Comparison of ENCODE assay signal across 1 cellular context in the genomic region with DNA sequence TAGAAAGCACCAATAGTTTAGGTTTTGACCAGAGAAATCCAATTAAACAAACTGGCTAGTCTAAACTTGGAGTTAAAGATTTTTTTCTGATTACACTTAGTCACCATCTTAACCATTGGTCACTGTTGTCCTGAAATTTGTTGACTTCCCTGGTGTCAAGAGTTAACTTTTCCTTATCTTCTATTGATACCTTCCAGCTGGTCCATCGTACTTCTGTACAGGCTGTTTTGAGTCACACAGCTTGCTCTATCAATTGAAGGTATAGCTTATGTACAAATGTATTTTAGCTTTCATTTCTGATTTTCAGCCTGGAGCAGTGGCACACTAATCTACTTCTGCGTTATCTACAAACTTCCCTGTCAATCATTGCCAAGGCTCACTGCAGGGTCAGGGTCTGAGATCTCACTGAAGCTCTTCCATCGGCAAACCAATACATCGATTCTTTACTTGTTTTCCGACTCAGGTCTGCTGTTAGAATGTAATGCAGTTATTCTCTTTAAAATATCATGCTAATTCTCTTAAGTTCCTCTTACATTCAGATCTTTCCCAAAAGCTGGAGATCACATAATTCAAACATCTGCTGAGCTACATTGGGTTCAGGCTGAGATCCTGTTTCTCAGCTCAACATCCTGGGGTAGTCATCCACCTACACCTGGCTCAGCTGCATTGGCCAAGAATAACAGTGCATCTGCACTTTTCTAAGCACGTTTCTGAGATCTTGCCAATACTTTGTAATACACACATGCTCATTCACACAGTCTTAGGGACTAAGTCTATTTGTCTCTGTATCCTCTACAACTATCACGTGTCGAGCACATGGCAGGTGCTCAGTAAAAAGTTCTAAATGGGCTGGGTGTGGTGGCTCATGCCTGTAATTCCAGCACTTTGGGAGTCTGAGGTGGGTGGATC.
A peak's percentile ranks its signal among the peaks of the same experiment; 100 is the strongest.
TF ChIP-seq lines count a peak whose summit lies in the region.

No MANE protein-coding gene starts in this region.

TF ChIP-seq in HepG2, 621 proteins besides CTCF, POLR2A, EP300 and RAD21 (continued from another document and continues in another):
- TF ChIP-seq ZNF619 (CRISPR knock-in tag; IDR thresholded peaks at IDR 0.05) (no peak), SP4 (CRISPR knock-in tag; IDR thresholded peaks at IDR 0.05) (no peak), ZNF121 (CRISPR knock-in tag; IDR thresholded peaks at IDR 0.05) (no peak), SSRP1 (CRISPR knock-in tag; IDR thresholded peaks at IDR 0.05) (no peak), ZNF572 (CRISPR knock-in tag; IDR thresholded peaks at IDR 0.05) (no peak), SALL1 (CRISPR knock-in tag; IDR thresholded peaks at IDR 0.05) (no peak; the same call in 1 of the 2 replicates), ZBTB1 (CRISPR knock-in tag; IDR thresholded peaks at IDR 0.05; ENCODE audit: borderline replicate concordance) (no peak), ZNF138 (CRISPR knock-in tag; IDR thresholded peaks at IDR 0.05; ENCODE audit: low read depth) (no peak), KAT7 (CRISPR knock-in tag; IDR thresholded peaks at IDR 0.05; ENCODE audit: borderline replicate concordance) (peak; percentile 48; the same call in 1 of the 2 replicates), TOE1 (CRISPR knock-in tag; IDR thresholded peaks at IDR 0.05) (0 out of 2 replicates have a peak, but pooled peaks have one; percentile 34), RARG (CRISPR knock-in tag; IDR thresholded peaks at IDR 0.05; ENCODE audit: low read depth) (no peak), NFIB (CRISPR knock-in tag; IDR thresholded peaks at IDR 0.05; ENCODE audit: borderline replicate concordance) (no peak), SOX13 (IDR thresholded peaks at IDR 0.05) (no peak), SOX13 (CRISPR knock-in tag; conservative IDR thresholded peaks at IDR 0.05 in 1 of 2, IDR thresholded peaks at IDR 0.05 in 1 of 2) (peak in 1 of 2 experiments; percentile 29; a peak in 1 of 4 replicates), PHB2 (IDR thresholded peaks at IDR 0.05; ENCODE audit: partially characterized antibody) (no peak), GPN1 (CRISPR knock-in tag; IDR thresholded peaks at IDR 0.05; ENCODE audit: borderline replicate concordance) (no peak), STAT5B (CRISPR knock-in tag; IDR thresholded peaks at IDR 0.05) (no peak), MTF2 (CRISPR knock-in tag; IDR thresholded peaks at IDR 0.05; ENCODE audit: borderline replicate concordance) (no peak), ZBTB38 (CRISPR knock-in tag; IDR thresholded peaks at IDR 0.05) (no peak), ZNF589 (CRISPR knock-in tag; conservative IDR thresholded peaks at IDR 0.05) (no peak), SNAI1 (CRISPR knock-in tag; IDR thresholded peaks at IDR 0.05; ENCODE audit: borderline replicate concordance) (no peak), SUZ12 (IDR thresholded peaks at IDR 0.05; ENCODE audit: low read depth, low read length) (no peak), ZNF614 (CRISPR knock-in tag; IDR thresholded peaks at IDR 0.05; ENCODE audit: borderline replicate concordance) (no peak), PTBP1 (IDR thresholded peaks at IDR 0.05; ENCODE audit: low read depth, low read length, poor library complexity, severe bottlenecking) (no peak), ZFP62 (CRISPR knock-in tag; IDR thresholded peaks at IDR 0.05) (no peak), NKX3-1 (CRISPR knock-in tag; IDR thresholded peaks at IDR 0.05) (no peak), FOSL2 (CRISPR knock-in tag; IDR thresholded peaks at IDR 0.05) (no peak)
- TF ChIP-seq, protein P1, sequence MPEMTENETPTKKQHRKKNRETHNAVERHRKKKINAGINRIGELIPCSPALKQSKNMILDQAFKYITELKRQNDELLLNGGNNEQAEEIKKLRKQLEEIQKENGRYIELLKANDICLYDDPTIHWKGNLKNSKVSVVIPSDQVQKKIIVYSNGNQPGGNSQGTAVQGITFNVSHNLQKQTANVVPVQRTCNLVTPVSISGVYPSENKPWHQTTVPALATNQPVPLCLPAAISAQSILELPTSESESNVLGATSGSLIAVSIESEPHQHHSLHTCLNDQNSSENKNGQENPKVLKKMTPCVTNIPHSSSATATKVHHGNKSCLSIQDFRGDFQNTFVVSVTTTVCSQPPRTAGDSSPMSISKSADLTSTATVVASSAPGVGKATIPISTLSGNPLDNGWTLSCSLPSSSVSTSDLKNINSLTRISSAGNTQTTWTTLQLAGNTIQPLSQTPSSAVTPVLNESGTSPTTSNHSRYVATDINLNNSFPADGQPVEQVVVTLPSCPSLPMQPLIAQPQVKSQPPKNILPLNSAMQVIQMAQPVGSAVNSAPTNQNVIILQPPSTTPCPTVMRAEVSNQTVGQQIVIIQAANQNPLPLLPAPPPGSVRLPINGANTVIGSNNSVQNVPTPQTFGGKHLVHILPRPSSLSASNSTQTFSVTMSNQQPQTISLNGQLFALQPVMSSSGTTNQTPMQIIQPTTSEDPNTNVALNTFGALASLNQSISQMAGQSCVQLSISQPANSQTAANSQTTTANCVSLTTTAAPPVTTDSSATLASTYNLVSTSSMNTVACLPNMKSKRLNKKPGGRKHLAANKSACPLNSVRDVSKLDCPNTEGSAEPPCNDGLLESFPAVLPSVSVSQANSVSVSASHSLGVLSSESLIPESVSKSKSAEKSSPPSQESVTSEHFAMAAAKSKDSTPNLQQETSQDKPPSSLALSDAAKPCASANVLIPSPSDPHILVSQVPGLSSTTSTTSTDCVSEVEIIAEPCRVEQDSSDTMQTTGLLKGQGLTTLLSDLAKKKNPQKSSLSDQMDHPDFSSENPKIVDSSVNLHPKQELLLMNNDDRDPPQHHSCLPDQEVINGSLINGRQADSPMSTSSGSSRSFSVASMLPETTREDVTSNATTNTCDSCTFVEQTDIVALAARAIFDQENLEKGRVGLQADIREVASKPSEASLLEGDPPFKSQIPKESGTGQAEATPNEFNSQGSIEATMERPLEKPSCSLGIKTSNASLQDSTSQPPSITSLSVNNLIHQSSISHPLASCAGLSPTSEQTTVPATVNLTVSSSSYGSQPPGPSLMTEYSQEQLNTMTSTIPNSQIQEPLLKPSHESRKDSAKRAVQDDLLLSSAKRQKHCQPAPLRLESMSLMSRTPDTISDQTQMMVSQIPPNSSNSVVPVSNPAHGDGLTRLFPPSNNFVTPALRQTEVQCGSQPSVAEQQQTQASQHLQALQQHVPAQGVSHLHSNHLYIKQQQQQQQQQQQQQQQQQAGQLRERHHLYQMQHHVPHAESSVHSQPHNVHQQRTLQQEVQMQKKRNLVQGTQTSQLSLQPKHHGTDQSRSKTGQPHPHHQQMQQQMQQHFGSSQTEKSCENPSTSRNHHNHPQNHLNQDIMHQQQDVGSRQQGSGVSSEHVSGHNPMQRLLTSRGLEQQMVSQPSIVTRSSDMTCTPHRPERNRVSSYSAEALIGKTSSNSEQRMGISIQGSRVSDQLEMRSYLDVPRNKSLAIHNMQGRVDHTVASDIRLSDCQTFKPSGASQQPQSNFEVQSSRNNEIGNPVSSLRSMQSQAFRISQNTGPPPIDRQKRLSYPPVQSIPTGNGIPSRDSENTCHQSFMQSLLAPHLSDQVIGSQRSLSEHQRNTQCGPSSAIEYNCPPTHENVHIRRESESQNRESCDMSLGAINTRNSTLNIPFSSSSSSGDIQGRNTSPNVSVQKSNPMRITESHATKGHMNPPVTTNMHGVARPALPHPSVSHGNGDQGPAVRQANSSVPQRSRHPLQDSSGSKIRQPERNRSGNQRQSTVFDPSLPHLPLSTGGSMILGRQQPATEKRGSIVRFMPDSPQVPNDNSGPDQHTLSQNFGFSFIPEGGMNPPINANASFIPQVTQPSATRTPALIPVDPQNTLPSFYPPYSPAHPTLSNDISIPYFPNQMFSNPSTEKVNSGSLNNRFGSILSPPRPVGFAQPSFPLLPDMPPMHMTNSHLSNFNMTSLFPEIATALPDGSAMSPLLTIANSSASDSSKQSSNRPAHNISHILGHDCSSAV (CRISPR knock-in tag; IDR thresholded peaks at IDR 0.05; ENCODE audit: borderline replicate concordance), result no peak
- TF ChIP-seq, protein P2, sequence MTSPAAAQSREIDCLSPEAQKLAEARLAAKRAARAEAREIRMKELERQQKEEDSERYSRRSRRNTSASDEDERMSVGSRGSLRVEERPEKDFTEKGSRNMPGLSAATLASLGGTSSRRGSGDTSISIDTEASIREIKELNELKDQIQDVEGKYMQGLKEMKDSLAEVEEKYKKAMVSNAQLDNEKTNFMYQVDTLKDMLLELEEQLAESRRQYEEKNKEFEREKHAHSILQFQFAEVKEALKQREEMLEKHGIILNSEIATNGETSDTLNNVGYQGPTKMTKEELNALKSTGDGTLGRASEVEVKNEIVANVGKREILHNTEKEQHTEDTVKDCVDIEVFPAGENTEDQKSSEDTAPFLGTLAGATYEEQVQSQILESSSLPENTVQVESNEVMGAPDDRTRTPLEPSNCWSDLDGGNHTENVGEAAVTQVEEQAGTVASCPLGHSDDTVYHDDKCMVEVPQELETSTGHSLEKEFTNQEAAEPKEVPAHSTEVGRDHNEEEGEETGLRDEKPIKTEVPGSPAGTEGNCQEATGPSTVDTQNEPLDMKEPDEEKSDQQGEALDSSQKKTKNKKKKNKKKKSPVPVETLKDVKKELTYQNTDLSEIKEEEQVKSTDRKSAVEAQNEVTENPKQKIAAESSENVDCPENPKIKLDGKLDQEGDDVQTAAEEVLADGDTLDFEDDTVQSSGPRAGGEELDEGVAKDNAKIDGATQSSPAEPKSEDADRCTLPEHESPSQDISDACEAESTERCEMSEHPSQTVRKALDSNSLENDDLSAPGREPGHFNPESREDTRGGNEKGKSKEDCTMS (CRISPR knock-in tag; conservative IDR thresholded peaks at IDR 0.05), result no peak
- TF ChIP-seq, protein P3, sequence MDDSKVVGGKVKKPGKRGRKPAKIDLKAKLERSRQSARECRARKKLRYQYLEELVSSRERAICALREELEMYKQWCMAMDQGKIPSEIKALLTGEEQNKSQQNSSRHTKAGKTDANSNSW (CRISPR knock-in tag; IDR thresholded peaks at IDR 0.05; ENCODE audit: borderline replicate concordance), result no peak
- TF ChIP-seq, protein P4, sequence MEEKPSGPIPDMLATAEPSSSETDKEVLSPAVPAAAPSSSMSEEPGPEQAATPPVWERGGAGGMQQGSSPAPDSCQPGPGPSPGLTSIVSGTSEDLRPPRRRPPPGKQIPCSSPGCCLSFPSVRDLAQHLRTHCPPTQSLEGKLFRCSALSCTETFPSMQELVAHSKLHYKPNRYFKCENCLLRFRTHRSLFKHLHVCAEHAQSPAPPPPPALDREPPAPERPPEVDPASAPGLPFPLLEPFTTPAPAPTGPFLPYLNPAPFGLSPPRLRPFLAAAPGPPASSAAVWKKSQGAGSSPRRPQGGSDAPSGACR (CRISPR knock-in tag; IDR thresholded peaks at IDR 0.05), result 0 out of 2 replicates have a peak, but pooled peaks have one; percentile 34
- TF ChIP-seq, protein P5, sequence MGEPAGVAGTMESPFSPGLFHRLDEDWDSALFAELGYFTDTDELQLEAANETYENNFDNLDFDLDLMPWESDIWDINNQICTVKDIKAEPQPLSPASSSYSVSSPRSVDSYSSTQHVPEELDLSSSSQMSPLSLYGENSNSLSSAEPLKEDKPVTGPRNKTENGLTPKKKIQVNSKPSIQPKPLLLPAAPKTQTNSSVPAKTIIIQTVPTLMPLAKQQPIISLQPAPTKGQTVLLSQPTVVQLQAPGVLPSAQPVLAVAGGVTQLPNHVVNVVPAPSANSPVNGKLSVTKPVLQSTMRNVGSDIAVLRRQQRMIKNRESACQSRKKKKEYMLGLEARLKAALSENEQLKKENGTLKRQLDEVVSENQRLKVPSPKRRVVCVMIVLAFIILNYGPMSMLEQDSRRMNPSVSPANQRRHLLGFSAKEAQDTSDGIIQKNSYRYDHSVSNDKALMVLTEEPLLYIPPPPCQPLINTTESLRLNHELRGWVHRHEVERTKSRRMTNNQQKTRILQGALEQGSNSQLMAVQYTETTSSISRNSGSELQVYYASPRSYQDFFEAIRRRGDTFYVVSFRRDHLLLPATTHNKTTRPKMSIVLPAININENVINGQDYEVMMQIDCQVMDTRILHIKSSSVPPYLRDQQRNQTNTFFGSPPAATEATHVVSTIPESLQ (CRISPR knock-in tag; conservative IDR thresholded peaks at IDR 0.05), result 0 out of 2 replicates have a peak, but pooled peaks have one; percentile 47
- TF ChIP-seq, protein P6, sequence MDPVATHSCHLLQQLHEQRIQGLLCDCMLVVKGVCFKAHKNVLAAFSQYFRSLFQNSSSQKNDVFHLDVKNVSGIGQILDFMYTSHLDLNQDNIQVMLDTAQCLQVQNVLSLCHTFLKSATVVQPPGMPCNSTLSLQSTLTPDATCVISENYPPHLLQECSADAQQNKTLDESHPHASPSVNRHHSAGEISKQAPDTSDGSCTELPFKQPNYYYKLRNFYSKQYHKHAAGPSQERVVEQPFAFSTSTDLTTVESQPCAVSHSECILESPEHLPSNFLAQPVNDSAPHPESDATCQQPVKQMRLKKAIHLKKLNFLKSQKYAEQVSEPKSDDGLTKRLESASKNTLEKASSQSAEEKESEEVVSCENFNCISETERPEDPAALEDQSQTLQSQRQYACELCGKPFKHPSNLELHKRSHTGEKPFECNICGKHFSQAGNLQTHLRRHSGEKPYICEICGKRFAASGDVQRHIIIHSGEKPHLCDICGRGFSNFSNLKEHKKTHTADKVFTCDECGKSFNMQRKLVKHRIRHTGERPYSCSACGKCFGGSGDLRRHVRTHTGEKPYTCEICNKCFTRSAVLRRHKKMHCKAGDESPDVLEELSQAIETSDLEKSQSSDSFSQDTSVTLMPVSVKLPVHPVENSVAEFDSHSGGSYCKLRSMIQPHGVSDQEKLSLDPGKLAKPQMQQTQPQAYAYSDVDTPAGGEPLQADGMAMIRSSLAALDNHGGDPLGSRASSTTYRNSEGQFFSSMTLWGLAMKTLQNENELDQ (CRISPR knock-in tag; IDR thresholded peaks at IDR 0.05; ENCODE audit: borderline replicate concordance), result no peak
- TF ChIP-seq, protein P7, sequence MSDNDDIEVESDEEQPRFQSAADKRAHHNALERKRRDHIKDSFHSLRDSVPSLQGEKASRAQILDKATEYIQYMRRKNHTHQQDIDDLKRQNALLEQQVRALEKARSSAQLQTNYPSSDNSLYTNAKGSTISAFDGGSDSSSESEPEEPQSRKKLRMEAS (IDR thresholded peaks at IDR 0.05), result 0 out of 2 replicates have a peak, but pooled peaks have one; percentile 17
- TF ChIP-seq, protein P8, sequence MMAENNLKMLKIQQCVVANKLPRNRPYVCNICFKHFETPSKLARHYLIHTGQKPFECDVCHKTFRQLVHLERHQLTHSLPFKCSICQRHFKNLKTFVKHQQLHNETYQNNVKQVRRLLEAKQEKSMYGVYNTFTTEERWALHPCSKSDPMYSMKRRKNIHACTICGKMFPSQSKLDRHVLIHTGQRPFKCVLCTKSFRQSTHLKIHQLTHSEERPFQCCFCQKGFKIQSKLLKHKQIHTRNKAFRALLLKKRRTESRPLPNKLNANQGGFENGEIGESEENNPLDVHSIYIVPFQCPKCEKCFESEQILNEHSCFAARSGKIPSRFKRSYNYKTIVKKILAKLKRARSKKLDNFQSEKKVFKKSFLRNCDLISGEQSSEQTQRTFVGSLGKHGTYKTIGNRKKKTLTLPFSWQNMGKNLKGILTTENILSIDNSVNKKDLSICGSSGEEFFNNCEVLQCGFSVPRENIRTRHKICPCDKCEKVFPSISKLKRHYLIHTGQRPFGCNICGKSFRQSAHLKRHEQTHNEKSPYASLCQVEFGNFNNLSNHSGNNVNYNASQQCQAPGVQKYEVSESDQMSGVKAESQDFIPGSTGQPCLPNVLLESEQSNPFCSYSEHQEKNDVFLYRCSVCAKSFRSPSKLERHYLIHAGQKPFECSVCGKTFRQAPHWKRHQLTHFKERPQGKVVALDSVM (CRISPR knock-in tag; IDR thresholded peaks at IDR 0.05), result no peak
- TF ChIP-seq, protein P9, sequence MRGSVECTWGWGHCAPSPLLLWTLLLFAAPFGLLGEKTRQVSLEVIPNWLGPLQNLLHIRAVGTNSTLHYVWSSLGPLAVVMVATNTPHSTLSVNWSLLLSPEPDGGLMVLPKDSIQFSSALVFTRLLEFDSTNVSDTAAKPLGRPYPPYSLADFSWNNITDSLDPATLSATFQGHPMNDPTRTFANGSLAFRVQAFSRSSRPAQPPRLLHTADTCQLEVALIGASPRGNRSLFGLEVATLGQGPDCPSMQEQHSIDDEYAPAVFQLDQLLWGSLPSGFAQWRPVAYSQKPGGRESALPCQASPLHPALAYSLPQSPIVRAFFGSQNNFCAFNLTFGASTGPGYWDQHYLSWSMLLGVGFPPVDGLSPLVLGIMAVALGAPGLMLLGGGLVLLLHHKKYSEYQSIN (CRISPR knock-in tag; IDR thresholded peaks at IDR 0.05; ENCODE audit: borderline replicate concordance), result no peak
